In genomic region chr10:91593366-91593765, GRCh38 we compare ENCODE assay signal across 29 cellular contexts. TPM values are rescaled to one million over a fixed set of nuclear protein-coding genes. Genes with fewer than 3 reads are reported as not detected.
DNase-seq lines count a peak whose midpoint lies in the region; ATAC-seq and TF ChIP-seq lines count a peak whose summit lies in the region.
"Had no signal": no experiment of that assay in that cellular context is flagged by ENCODE, and none has a peak within 500 bp of the region (broad histone marks: within the 10 kb centered on the region; RNA-seq: fewer than 3 reads in every experiment).

No MANE protein-coding gene starts in this region.

- H3K27me3 ChIP-seq in right atrium auricular region: no peaks in the 10 kb centered on the region
- no peaks in the 10 kb centered on the region for H3K27me3 ChIP-seq in heart right ventricle
- no peaks in the 10 kb centered on the region for H3K27me3 ChIP-seq in foreskin keratinocyte
- no peaks in the 10 kb centered on the region for H3K27me3 ChIP-seq in rectal smooth muscle tissue (ENCODE audit: control insufficient read depth, insufficient read depth, low read length)
- H3K27me3 ChIP-seq: BE2C, dorsolateral prefrontal cortex, left lung, ovary, upper lobe of right lung had no signal

- no peaks in the 10 kb centered on the region for H3K36me3 ChIP-seq in right atrium auricular region
- H3K36me3 ChIP-seq in heart right ventricle: no peaks in the 10 kb centered on the region
- H3K36me3 ChIP-seq in rectal smooth muscle tissue (ENCODE audit: control insufficient read depth, insufficient read depth, low read length): no peaks in the 10 kb centered on the region
- H3K36me3 ChIP-seq: BE2C, left lung, ovary, upper lobe of right lung had no signal

- intact Hi-C loops in heart right ventricle (cut with DNase I): loop anchor here in 4 of 10 donors (5.0 kb wide), 2 partner anchors 34 to 39 kb away; partner anchors contain the start of gene PPP1R3C (in 2 of the 4)

- TF ChIP-seq CTCF in right atrium auricular region (IDR thresholded peaks at IDR 0.05) (no peak), heart right ventricle (IDR thresholded peaks at IDR 0.05) (no peak), foreskin keratinocyte (conservative IDR thresholded peaks at IDR 0.05) (no peak)

- no peak overlapping the region for H3K9ac ChIP-seq in rectal smooth muscle tissue (ENCODE audit: low read length)
- H3K9ac ChIP-seq: SK-N-SH had no signal

- WGBS in heart right ventricle, 2 donors: 65 to 78% methylated on average over 8 of the region's 8 CpGs

- H3K4me3 ChIP-seq in right atrium auricular region (no peak overlapping the region), heart right ventricle (no peak overlapping the region), rectal smooth muscle tissue (ENCODE audit: low read length) (no peak overlapping the region)
- H3K4me3 ChIP-seq: dorsolateral prefrontal cortex, left lung, ovary, upper lobe of right lung had no signal

- peak overlapping the region; percentile 86 to 89 for H3K27ac ChIP-seq in right atrium auricular region
- peak overlapping the region in 5 of 10 donors; percentile 90 to 95 (median 91) for H3K27ac ChIP-seq in heart right ventricle
- no peak overlapping the region for H3K27ac ChIP-seq in foreskin keratinocyte
- H3K27ac ChIP-seq in rectal smooth muscle tissue (ENCODE audit: low read depth, low read length): peak overlapping the region; percentile 92
- H3K27ac ChIP-seq: RWPE1 had no signal

- DNase-seq in right atrium auricular region (ENCODE audit: low spot score): no peak
- DNase-seq in heart right ventricle: no peak
- no peak for DNase-seq in foreskin keratinocyte
- DNase-seq in foreskin melanocyte: no peak
- DNase-seq in activated CD4-positive, alpha-beta T cell treated with anti-CD3 and anti-CD28 coated beads for 4 hours: no peak
- DNase-seq: activated CD4-positive, alpha-beta T cell treated with anti-CD3 and anti-CD28 coated beads for 36 hours; activated naive CD4-positive, alpha-beta T cell treated with Interleukin-2 at 50 U/mL for 16 hours; activated T-cell treated with anti-CD3 and anti-CD28 coated beads, Interleukin-2, amount 50 U/mL, for 72 hours; BE2C; central memory CD4-positive, alpha-beta T cell; DND-41; dorsolateral prefrontal cortex; H9; hippocampal formation; immature natural killer cell; left lung; midbrain; NCI-H2029 treated with DMSO at 0.1 percent for 48 hours; NCI-H2227 treated with DMSO at 0.1 percent for 48 hours; nephron progenitor cell; ovary; SK-N-SH; stimulated activated CD8-positive, alpha-beta memory T cell treated with anti-CD3 and anti-CD28 coated beads, Interleukin-4, amount 100 ng/mL, for 48 hours; T-helper 2 cell; upper lobe of right lung had no signal

- H3K4me1 ChIP-seq in right atrium auricular region: peaks cover 0 to 90% of the 10 kb centered on the region in 2 donors
- peaks cover 24 to 86% (median 75%) of the 10 kb centered on the region in 9 donors for H3K4me1 ChIP-seq in heart right ventricle
- H3K4me1 ChIP-seq in foreskin keratinocyte: peaks cover 28% of the 10 kb centered on the region
- H3K4me1 ChIP-seq in rectal smooth muscle tissue (ENCODE audit: control insufficient read depth, insufficient read depth, low read length): peaks cover 79% of the 10 kb centered on the region

- ATAC-seq in heart right ventricle (no peak), foreskin keratinocyte (peak; percentile 25), HG02763 (IDR thresholded peaks at IDR 0.05; ENCODE audit: unreplicated experiment) (no peak), GM18498 (IDR thresholded peaks at IDR 0.05; ENCODE audit: unreplicated experiment) (no peak)
- ATAC-seq: activated CD4-positive, alpha-beta T cell treated with anti-CD3 and anti-CD28 coated beads for 36 hours; activated T-cell treated with anti-CD3 and anti-CD28 coated beads, Interleukin-2, amount 50 U/mL, for 72 hours; left lung; upper lobe of right lung had no signal

- H3K9me3 ChIP-seq in right atrium auricular region (no peaks in the 10 kb centered on the region), heart right ventricle (no peaks in the 10 kb centered on the region)
- H3K9me3 ChIP-seq: BE2C, left lung, ovary, SK-N-SH, upper lobe of right lung had no signal

RNA-seq across cellular contexts. Expression of gene PPP1R3C, which starts 39.5 kb away (rescaled TPM):
- total RNA-seq in right atrium auricular region (100 to 1,000 TPM in 1 of 2 donors, 10 to 100 TPM in 1; 58.0 to 250 TPM), heart right ventricle (100 to 1,000 TPM; 121 to 315 (median 190) TPM), foreskin keratinocyte (0.85 and 2.2 TPM in 2 replicates)
- polyA plus RNA-seq in heart right ventricle (10 to 100 TPM; 27.5 to 41.0 TPM), foreskin keratinocyte (0.43 and 0.87 TPM in 2 replicates)
- polyA plus RNA-seq: immature natural killer cell had no signal

Comparison
In these comparisons a context has a peak if more than half of its experiments do, and no peak if none do; other contexts are left out.
1. RNA of gene PPP1R3C, which starts 39.5 kb away (total RNA-seq): 58.0 to 250 TPM in right atrium auricular region and 121 to 315 TPM in heart right ventricle; 0.85 to 2.2 TPM in foreskin keratinocyte; every median in the first group is over 10 times any median in the second.